Comparison of ENCODE assay signal across 2 cellular contexts in genomic region chr6:41577865-41578713, GRCh38.
TF ChIP-seq lines count a peak whose summit lies in the region.

No MANE protein-coding gene starts in this region.

TF ChIP-seq in K562, 482 proteins besides CTCF, POLR2A, EP300 and RAD21 (continued from another document and continues in another):
- no peak for TF ChIP-seq ZNF407 (IDR thresholded peaks at IDR 0.05; ENCODE audit: low read depth)
- TF ChIP-seq, protein P1, sequence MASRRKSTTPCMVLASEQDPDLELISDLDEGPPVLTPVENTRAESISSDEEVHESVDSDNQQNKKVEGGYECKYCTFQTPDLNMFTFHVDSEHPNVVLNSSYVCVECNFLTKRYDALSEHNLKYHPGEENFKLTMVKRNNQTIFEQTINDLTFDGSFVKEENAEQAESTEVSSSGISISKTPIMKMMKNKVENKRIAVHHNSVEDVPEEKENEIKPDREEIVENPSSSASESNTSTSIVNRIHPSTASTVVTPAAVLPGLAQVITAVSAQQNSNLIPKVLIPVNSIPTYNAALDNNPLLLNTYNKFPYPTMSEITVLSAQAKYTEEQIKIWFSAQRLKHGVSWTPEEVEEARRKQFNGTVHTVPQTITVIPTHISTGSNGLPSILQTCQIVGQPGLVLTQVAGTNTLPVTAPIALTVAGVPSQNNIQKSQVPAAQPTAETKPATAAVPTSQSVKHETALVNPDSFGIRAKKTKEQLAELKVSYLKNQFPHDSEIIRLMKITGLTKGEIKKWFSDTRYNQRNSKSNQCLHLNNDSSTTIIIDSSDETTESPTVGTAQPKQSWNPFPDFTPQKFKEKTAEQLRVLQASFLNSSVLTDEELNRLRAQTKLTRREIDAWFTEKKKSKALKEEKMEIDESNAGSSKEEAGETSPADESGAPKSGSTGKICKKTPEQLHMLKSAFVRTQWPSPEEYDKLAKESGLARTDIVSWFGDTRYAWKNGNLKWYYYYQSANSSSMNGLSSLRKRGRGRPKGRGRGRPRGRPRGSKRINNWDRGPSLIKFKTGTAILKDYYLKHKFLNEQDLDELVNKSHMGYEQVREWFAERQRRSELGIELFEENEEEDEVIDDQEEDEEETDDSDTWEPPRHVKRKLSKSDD (conservative IDR thresholded peaks at IDR 0.05; ENCODE audit: low read length): no peak
- TF ChIP-seq CCAR2 (IDR thresholded peaks at IDR 0.05; ENCODE audit: low read depth, low read length): no peak
- no peak for TF ChIP-seq PYGO2 (tag; IDR thresholded peaks at IDR 0.05)
- no peak for TF ChIP-seq MTF1 (CRISPR knock-in tag; IDR thresholded peaks at IDR 0.05; ENCODE audit: borderline replicate concordance)
- no peak for TF ChIP-seq TAF9B (IDR thresholded peaks at IDR 0.05; ENCODE audit: partially characterized antibody)
- peak; percentile 48 for TF ChIP-seq TFAP4 (CRISPR knock-in tag; IDR thresholded peaks at IDR 0.05; ENCODE audit: borderline replicate concordance)
- TF ChIP-seq ZEB2 (IDR thresholded peaks at IDR 0.05): no peak
- peak; percentile 74 for TF ChIP-seq CREM (IDR thresholded peaks at IDR 0.05; ENCODE audit: low read depth)
- no peak for TF ChIP-seq ZNF780A (CRISPR knock-in tag; IDR thresholded peaks at IDR 0.05)
- no peak for TF ChIP-seq ERF (CRISPR knock-in tag; IDR thresholded peaks at IDR 0.05)
- TF ChIP-seq HNRNPL (IDR thresholded peaks at IDR 0.05; ENCODE audit: low read depth, low read length): no peak
- no peak for TF ChIP-seq POLR2AphosphoS2 (IDR thresholded peaks at IDR 0.05; ENCODE audit: low read length)

TF ChIP-seq in HepG2, 621 proteins besides CTCF, POLR2A, EP300 and RAD21 (continued from another document and continues in another):
- TF ChIP-seq, protein P2, sequence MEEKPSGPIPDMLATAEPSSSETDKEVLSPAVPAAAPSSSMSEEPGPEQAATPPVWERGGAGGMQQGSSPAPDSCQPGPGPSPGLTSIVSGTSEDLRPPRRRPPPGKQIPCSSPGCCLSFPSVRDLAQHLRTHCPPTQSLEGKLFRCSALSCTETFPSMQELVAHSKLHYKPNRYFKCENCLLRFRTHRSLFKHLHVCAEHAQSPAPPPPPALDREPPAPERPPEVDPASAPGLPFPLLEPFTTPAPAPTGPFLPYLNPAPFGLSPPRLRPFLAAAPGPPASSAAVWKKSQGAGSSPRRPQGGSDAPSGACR (CRISPR knock-in tag; IDR thresholded peaks at IDR 0.05): peak; percentile 86
- peak; percentile 42; the same call in 1 of the 2 replicates for TF ChIP-seq ZNF552 (CRISPR knock-in tag; IDR thresholded peaks at IDR 0.05; ENCODE audit: borderline replicate concordance)
- no peak for TF ChIP-seq ZNF790 (CRISPR knock-in tag; IDR thresholded peaks at IDR 0.05; ENCODE audit: borderline replicate concordance)
- TF ChIP-seq ZSCAN9 (CRISPR knock-in tag; IDR thresholded peaks at IDR 0.05; ENCODE audit: borderline replicate concordance): peak; percentile 39
- no peak for TF ChIP-seq SSRP1 (CRISPR knock-in tag; IDR thresholded peaks at IDR 0.05)
- peak; percentile 81; the same call in 1 of the 2 replicates for TF ChIP-seq MIXL1 (CRISPR knock-in tag; IDR thresholded peaks at IDR 0.05)
- peak; percentile 73; the same call in 1 of the 3 replicates for TF ChIP-seq MXI1 (IDR thresholded peaks at IDR 0.05; ENCODE audit: borderline replicate concordance, low read depth, low read length)
- TF ChIP-seq, protein P3, sequence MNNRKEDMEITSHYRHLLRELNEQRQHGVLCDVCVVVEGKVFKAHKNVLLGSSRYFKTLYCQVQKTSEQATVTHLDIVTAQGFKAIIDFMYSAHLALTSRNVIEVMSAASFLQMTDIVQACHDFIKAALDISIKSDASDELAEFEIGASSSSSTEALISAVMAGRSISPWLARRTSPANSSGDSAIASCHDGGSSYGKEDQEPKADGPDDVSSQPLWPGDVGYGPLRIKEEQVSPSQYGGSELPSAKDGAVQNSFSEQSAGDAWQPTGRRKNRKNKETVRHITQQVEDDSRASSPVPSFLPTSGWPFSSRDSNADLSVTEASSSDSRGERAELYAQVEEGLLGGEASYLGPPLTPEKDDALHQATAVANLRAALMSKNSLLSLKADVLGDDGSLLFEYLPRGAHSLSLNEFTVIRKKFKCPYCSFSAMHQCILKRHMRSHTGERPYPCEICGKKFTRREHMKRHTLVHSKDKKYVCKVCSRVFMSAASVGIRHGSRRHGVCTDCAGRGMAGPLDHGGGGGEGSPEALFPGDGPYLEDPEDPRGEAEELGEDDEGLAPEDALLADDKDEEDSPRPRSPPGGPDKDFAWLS (CRISPR knock-in tag; IDR thresholded peaks at IDR 0.05; ENCODE audit: borderline replicate concordance): no peak
- peak; percentile 31; the same call in 1 of the 2 replicates for TF ChIP-seq ZNF652 (CRISPR knock-in tag; IDR thresholded peaks at IDR 0.05; ENCODE audit: borderline replicate concordance, low read depth)
- no peak for TF ChIP-seq ZNF253 (CRISPR knock-in tag; IDR thresholded peaks at IDR 0.05; ENCODE audit: borderline replicate concordance)
- TF ChIP-seq ZNF263 (CRISPR knock-in tag; IDR thresholded peaks at IDR 0.05): peak; percentile 65
- TF ChIP-seq ZBTB38 (CRISPR knock-in tag; IDR thresholded peaks at IDR 0.05): peak; percentile 72
- peak; percentile 49; the same call in 1 of the 2 replicates for TF ChIP-seq SOX13 (IDR thresholded peaks at IDR 0.05)
- TF ChIP-seq SOX13 (CRISPR knock-in tag; conservative IDR thresholded peaks at IDR 0.05 in 1 of 2, IDR thresholded peaks at IDR 0.05 in 1 of 2): peak in 1 of 2 experiments; percentile 84; a peak in 2 of 4 replicates
- TF ChIP-seq UBTF (CRISPR knock-in tag; IDR thresholded peaks at IDR 0.05): peak; percentile 64
- peak; percentile 35; the same call in 1 of the 2 replicates for TF ChIP-seq RBFOX2 (IDR thresholded peaks at IDR 0.05; ENCODE audit: low read depth, low read length)
- peak; percentile 96 for TF ChIP-seq MEIS2 (CRISPR knock-in tag; IDR thresholded peaks at IDR 0.05)
- TF ChIP-seq ZFP41 (CRISPR knock-in tag; IDR thresholded peaks at IDR 0.05; ENCODE audit: borderline replicate concordance): peak; percentile 80
- TF ChIP-seq SRF (IDR thresholded peaks at IDR 0.05; ENCODE audit: low read depth, low read length): peak; percentile 27; the same call in 1 of the 2 replicates
- TF ChIP-seq ZNF282 (IDR thresholded peaks at IDR 0.05; ENCODE audit: partially characterized antibody): peak; percentile 83
- TF ChIP-seq TARDBP (CRISPR knock-in tag; IDR thresholded peaks at IDR 0.05): peak; percentile 93
- peak; percentile 84; the same call in 1 of the 2 replicates for TF ChIP-seq ZNF580 (CRISPR knock-in tag; IDR thresholded peaks at IDR 0.05; ENCODE audit: borderline replicate concordance, low read depth)
- TF ChIP-seq SRY (CRISPR knock-in tag; IDR thresholded peaks at IDR 0.05): peak; percentile 34; the same call in 1 of the 2 replicates
- TF ChIP-seq ZNF292 (CRISPR knock-in tag; IDR thresholded peaks at IDR 0.05; ENCODE audit: borderline replicate concordance, low read depth): peak; percentile 99
- TF ChIP-seq PBX2 (CRISPR knock-in tag; IDR thresholded peaks at IDR 0.05): peak; percentile 92
- peak; percentile 82; the same call in 1 of the 2 replicates for TF ChIP-seq AKAP8 (CRISPR knock-in tag; IDR thresholded peaks at IDR 0.05)
- peak; percentile 85 for TF ChIP-seq ZNF883 (CRISPR knock-in tag; IDR thresholded peaks at IDR 0.05; ENCODE audit: not compliant biosample characterization)
- TF ChIP-seq ZNF670 (CRISPR knock-in tag; IDR thresholded peaks at IDR 0.05; ENCODE audit: borderline replicate concordance): peak; percentile 88; the same call in 1 of the 2 replicates
- TF ChIP-seq, protein P4, sequence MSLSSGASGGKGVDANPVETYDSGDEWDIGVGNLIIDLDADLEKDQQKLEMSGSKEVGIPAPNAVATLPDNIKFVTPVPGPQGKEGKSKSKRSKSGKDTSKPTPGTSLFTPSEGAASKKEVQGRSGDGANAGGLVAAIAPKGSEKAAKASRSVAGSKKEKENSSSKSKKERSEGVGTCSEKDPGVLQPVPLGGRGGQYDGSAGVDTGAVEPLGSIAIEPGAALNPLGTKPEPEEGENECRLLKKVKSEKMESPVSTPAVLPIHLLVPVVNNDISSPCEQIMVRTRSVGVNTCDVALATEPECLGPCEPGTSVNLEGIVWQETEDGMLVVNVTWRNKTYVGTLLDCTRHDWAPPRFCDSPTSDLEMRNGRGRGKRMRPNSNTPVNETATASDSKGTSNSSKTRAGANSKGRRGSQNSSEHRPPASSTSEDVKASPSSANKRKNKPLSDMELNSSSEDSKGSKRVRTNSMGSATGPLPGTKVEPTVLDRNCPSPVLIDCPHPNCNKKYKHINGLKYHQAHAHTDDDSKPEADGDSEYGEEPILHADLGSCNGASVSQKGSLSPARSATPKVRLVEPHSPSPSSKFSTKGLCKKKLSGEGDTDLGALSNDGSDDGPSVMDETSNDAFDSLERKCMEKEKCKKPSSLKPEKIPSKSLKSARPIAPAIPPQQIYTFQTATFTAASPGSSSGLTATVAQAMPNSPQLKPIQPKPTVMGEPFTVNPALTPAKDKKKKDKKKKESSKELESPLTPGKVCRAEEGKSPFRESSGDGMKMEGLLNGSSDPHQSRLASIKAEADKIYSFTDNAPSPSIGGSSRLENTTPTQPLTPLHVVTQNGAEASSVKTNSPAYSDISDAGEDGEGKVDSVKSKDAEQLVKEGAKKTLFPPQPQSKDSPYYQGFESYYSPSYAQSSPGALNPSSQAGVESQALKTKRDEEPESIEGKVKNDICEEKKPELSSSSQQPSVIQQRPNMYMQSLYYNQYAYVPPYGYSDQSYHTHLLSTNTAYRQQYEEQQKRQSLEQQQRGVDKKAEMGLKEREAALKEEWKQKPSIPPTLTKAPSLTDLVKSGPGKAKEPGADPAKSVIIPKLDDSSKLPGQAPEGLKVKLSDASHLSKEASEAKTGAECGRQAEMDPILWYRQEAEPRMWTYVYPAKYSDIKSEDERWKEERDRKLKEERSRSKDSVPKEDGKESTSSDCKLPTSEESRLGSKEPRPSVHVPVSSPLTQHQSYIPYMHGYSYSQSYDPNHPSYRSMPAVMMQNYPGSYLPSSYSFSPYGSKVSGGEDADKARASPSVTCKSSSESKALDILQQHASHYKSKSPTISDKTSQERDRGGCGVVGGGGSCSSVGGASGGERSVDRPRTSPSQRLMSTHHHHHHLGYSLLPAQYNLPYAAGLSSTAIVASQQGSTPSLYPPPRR (CRISPR knock-in tag; IDR thresholded peaks at IDR 0.05; ENCODE audit: borderline replicate concordance): peak; percentile 81; the same call in 1 of the 2 replicates
- TF ChIP-seq ZNF136 (CRISPR knock-in tag; IDR thresholded peaks at IDR 0.05; ENCODE audit: low read depth): 0 out of 2 replicates have a peak, but pooled peaks have one; percentile 61
- 0 out of 2 replicates have a peak, but pooled peaks have one; percentile 71 for TF ChIP-seq REPIN1 (CRISPR knock-in tag; IDR thresholded peaks at IDR 0.05; ENCODE audit: borderline replicate concordance, low read depth)
- TF ChIP-seq SMARCC2 (IDR thresholded peaks at IDR 0.05): no peak
- TF ChIP-seq, protein P5, sequence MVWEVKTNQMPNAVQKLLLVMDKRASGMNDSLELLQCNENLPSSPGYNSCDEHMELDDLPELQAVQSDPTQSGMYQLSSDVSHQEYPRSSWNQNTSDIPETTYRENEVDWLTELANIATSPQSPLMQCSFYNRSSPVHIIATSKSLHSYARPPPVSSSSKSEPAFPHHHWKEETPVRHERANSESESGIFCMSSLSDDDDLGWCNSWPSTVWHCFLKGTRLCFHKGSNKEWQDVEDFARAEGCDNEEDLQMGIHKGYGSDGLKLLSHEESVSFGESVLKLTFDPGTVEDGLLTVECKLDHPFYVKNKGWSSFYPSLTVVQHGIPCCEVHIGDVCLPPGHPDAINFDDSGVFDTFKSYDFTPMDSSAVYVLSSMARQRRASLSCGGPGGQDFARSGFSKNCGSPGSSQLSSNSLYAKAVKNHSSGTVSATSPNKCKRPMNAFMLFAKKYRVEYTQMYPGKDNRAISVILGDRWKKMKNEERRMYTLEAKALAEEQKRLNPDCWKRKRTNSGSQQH (CRISPR knock-in tag; IDR thresholded peaks at IDR 0.05; ENCODE audit: low read depth): peak; percentile 35
- TF ChIP-seq HIC2 (CRISPR knock-in tag; IDR thresholded peaks at IDR 0.05; ENCODE audit: low read depth): peak; percentile 76
- no peak for TF ChIP-seq ZNF7 (CRISPR knock-in tag; IDR thresholded peaks at IDR 0.05)
- no peak for TF ChIP-seq CENPT (CRISPR knock-in tag; IDR thresholded peaks at IDR 0.05; ENCODE audit: low read depth)
- TF ChIP-seq KDM2A (CRISPR knock-in tag; IDR thresholded peaks at IDR 0.05; ENCODE audit: borderline replicate concordance, low read depth): peak; percentile 80
- no peak for TF ChIP-seq PTBP1 (IDR thresholded peaks at IDR 0.05; ENCODE audit: low read depth, low read length, poor library complexity, severe bottlenecking)
- TF ChIP-seq MTA3 (CRISPR knock-in tag; IDR thresholded peaks at IDR 0.05): no peak
